1 cellular context compared by ENCODE assay signal in genomic region chr11:134355656-134356055, GRCh38.
TF ChIP-seq lines count a peak whose summit lies in the region.

No MANE protein-coding gene starts in this region.

TF ChIP-seq in SK-N-SH, 30 proteins besides CTCF, POLR2A, EP300 and RAD21 (continued from another document):
- TF ChIP-seq ZBTB33 (IDR thresholded peaks at IDR 0.05; ENCODE audit: borderline replicate concordance, low read depth) (no peak), RCOR1 (IDR thresholded peaks at IDR 0.05; ENCODE audit: low read length) (no peak), POLR2AphosphoS5 (IDR thresholded peaks at IDR 0.05; ENCODE audit: low read depth, low read length) (no peak), RXRA (IDR thresholded peaks at IDR 0.05; ENCODE audit: borderline replicate concordance, low read depth) (no peak), TEAD4 (IDR thresholded peaks at IDR 0.05; ENCODE audit: borderline replicate concordance, insufficient read depth) (no peak), USF1 (IDR thresholded peaks at IDR 0.05; ENCODE audit: borderline replicate concordance, low read depth) (no peak), FOXM1 (IDR thresholded peaks at IDR 0.05; ENCODE audit: low read depth) (no peak)
TF ChIP-seq in SK-N-SH: peak in this region for 0.
